ENCODE assay signal across 16 cellular contexts in genomic region chr1:200892546-200892945, GRCh38. TPM values are rescaled to one million over a fixed set of nuclear protein-coding genes. Genes with fewer than 3 reads are reported as not detected.
A peak's percentile ranks its signal among the peaks of the same experiment; 100 is the strongest.
DNase-seq lines count a peak whose midpoint lies in the region; TF ChIP-seq lines count a peak whose summit lies in the region.
"Had no signal": no experiment of that assay in that cellular context is flagged by ENCODE, and none has a peak within 500 bp of the region (broad histone marks: within the 10 kb centered on the region; RNA-seq: fewer than 3 reads in every experiment).

No MANE protein-coding gene starts in this region.

- H2AFZ ChIP-seq in KMS-11 (ENCODE audit: low read depth): peak overlapping the region; percentile 89; the same call in 1 of the 2 replicates
- H2AFZ ChIP-seq: parathyroid adenoma had no signal

- POLR2A ChIA-PET in Caco-2 (lab: Charles Lee): interaction anchor here (1.0 to 1.5 kb wide), 2 partner anchors 15 to 223 kb away, joined by 4 to 8 read pairs; partner anchors contain the start of gene DDX59

- H3K9me3 Mint-ChIP-seq in Caco-2 (ENCODE audit: unreplicated experiment) (no peaks in the 10 kb centered on the region), neural crest cell (no peaks in the 10 kb centered on the region)

- peaks cover 22% of the 10 kb centered on the region for H3K4me1 ChIP-seq in Caco-2
- H3K4me1 ChIP-seq in KMS-11 (ENCODE audit: low read depth, poor library complexity, severe bottlenecking): peaks cover 96% of the 10 kb centered on the region
- H3K4me1 ChIP-seq: parathyroid adenoma had no signal

- peak overlapping the region; percentile 94 for H3K27ac Mint-ChIP-seq in Caco-2 (ENCODE audit: unreplicated experiment)
- H3K27ac Mint-ChIP-seq in neural crest cell (ENCODE audit: unreplicated experiment): peak overlapping the region; percentile 98

- H3K4me2 ChIP-seq in KMS-11: peak overlapping the region; percentile 98

- H3K9ac ChIP-seq in KMS-11: peak overlapping the region; percentile 85; the same call in 1 of the 2 replicates
- H3K9ac ChIP-seq: parathyroid adenoma had no signal

- no peak for DNase-seq in Caco-2
- no peak for DNase-seq in epithelial cell of proximal tubule (ENCODE audit: low read depth)
- no peak for DNase-seq in neural crest cell (ENCODE audit: low read depth, low spot score)
- no peak for DNase-seq in stimulated activated CD4-positive, alpha-beta T cell treated with anti-CD3 and anti-CD28 coated beads, Interleukin-2, amount 100 ng/mL, for 48 hours
- no peak for DNase-seq in NCI-H2081 treated with DMSO at 0.1 percent for 48 hours (lab: John Stamatoyannopoulos, UW)
- no peak for DNase-seq in Kasumi-1 (lab: John Stamatoyannopoulos, UW)
- no peak for DNase-seq in OCI-M2 (lab: John Stamatoyannopoulos, UW; ENCODE audit: unreplicated experiment)
- DNase-seq: activated CD4-positive, CD25-positive, alpha-beta regulatory T cell; dorsolateral prefrontal cortex; gastrocnemius medialis; NCI-H2029 had no signal

- peaks cover 26% of the 10 kb centered on the region for H3K79me2 ChIP-seq in KMS-11 (ENCODE audit: insufficient read depth, low read depth)
- H3K79me2 ChIP-seq: parathyroid adenoma had no signal

- CTCF ChIA-PET in Caco-2 (lab: Charles Lee): interaction anchor here (1.9 kb wide), 1 partner anchor 79 kb away, joined by 9 read pairs; no protein-coding TSS in a partner anchor

- H3K36me3 ChIP-seq in Caco-2 (ENCODE audit: control insufficient read depth, insufficient read depth, low read length) (no peaks in the 10 kb centered on the region), KMS-11 (ENCODE audit: insufficient read depth) (no peaks in the 10 kb centered on the region)
- H3K36me3 ChIP-seq: gastrocnemius medialis had no signal

- peaks cover 31% of the 10 kb centered on the region for H3K4me1 Mint-ChIP-seq in Caco-2 (ENCODE audit: low read depth, unreplicated experiment)
- peaks cover 68% of the 10 kb centered on the region for H3K4me1 Mint-ChIP-seq in neural crest cell

- H3K27me3 Mint-ChIP-seq in Caco-2 (ENCODE audit: insufficient read depth, unreplicated experiment): no peaks in the 10 kb centered on the region
- no peaks in the 10 kb centered on the region for H3K27me3 Mint-ChIP-seq in neural crest cell (ENCODE audit: low read depth)

- no peaks in the 10 kb centered on the region for H4K20me1 ChIP-seq in KMS-11 (ENCODE audit: insufficient read depth)

- H3K4me3 Mint-ChIP-seq in Caco-2 (ENCODE audit: unreplicated experiment): peak overlapping the region; percentile 97
- H3K4me3 Mint-ChIP-seq in neural crest cell: peak overlapping the region; percentile 99

- H3K27ac ChIP-seq in KMS-11: peak overlapping the region; percentile 68
- H3K27ac ChIP-seq: dorsolateral prefrontal cortex, gastrocnemius medialis, parathyroid adenoma had no signal

- H3K36me3 Mint-ChIP-seq in Caco-2 (ENCODE audit: insufficient read depth, unreplicated experiment) (peaks cover 55% of the 10 kb centered on the region), neural crest cell (ENCODE audit: low read depth) (no peaks in the 10 kb centered on the region)

- H3K27me3 ChIP-seq in Caco-2 (replicated peaks; ENCODE audit: control insufficient read depth, insufficient read depth, low read length): no peaks in the 10 kb centered on the region
- no peaks in the 10 kb centered on the region for H3K27me3 ChIP-seq in KMS-11 (ENCODE audit: insufficient read depth, low read depth)

- intact Hi-C loops in Caco-2 (cut with micrococcal nuclease; ENCODE audit: unreplicated experiment): loop anchor here (5.0 kb wide), 3 partner anchors 130 to 225 kb away; partner anchors contain the start of genes CACNA1S, DDX59 and KIF21B

- no TSS peak for BruUV-seq in Caco-2 (replicated peaks; lab: Mats Ljungman, UMichigan)

- no peak for TF ChIP-seq CTCF in Caco-2 (IDR thresholded peaks at IDR 0.05; ENCODE audit: insufficient read depth in 1 of 2, low read depth in 1 of 2, low read length in 1 of 2, severe bottlenecking in 1 of 2, unreplicated experiment in 1 of 2)
- no peak for TF ChIP-seq CTCF in KMS-11 (conservative IDR thresholded peaks at IDR 0.05; ENCODE audit: low read depth, low read length)
- no peak for TF ChIP-seq CTCF in epithelial cell of proximal tubule (conservative IDR thresholded peaks at IDR 0.05; ENCODE audit: low read depth, low read length)
- no peak for TF ChIP-seq CTCF in neural crest cell (conservative IDR thresholded peaks at IDR 0.05)

- no peaks in the 10 kb centered on the region for H3K9me3 ChIP-seq in Caco-2
- H3K9me3 ChIP-seq: gastrocnemius medialis had no signal

- H3K4me3 ChIP-seq in Caco-2 (ENCODE audit: low read depth, low read length) (peak overlapping the region; percentile 73), KMS-11 (IDR thresholded peaks at IDR 0.05; ENCODE audit: insufficient read depth, low read depth, low read length) (no peak overlapping the region), epithelial cell of proximal tubule (ENCODE audit: low read depth, low read length) (peak overlapping the region; percentile 72)

RNA-seq across cellular contexts. Expression of gene INAVA, which starts 2.2 kb away (rescaled TPM):
- 112 and 123 TPM in 2 replicates for total RNA-seq in Caco-2 (2022)
- 84.0 and 191 TPM in 2 replicates for total RNA-seq in epithelial cell of proximal tubule
- 50.4 and 51.8 TPM in 2 replicates for total RNA-seq in neural crest cell

RNA-seq across cellular contexts. Expression of gene GPR25, which starts 19.8 kb away (rescaled TPM):
- total RNA-seq in Caco-2 (2022) (not detected in 2 replicates), epithelial cell of proximal tubule (0.65 TPM in 1 of 2 replicates, not detected in the other), neural crest cell (not detected in 2 replicates)
- total RNA-seq: LHCN-M2, lower leg skin, urinary bladder had no signal
